Comparison of ENCODE assay signal across 33 cellular contexts in genomic region chr5:112016980-112017379, GRCh38.
"Had no signal": no experiment of that assay in that cellular context is flagged by ENCODE, and none has a peak within 500 bp of the region (broad histone marks: within the 10 kb centered on the region; RNA-seq: fewer than 3 reads in every experiment).

No MANE protein-coding gene starts in this region.

- DNase-seq: activated CD4-positive, alpha-beta memory T cell treated with anti-CD3 and anti-CD28 coated beads for 36 hours; activated CD4-positive, alpha-beta T cell treated with anti-CD3 and anti-CD28 coated beads for 36 hours; activated CD4-positive, alpha-beta T cell treated with anti-CD3 and anti-CD28 coated beads, Interleukin-2, amount 10 ng/mL, durations not matched to agents 24 days and 14 days; activated CD4-positive, CD25-positive, alpha-beta regulatory T cell; activated CD4-positive, CD25-positive, alpha-beta regulatory T cell treated with anti-CD3 and anti-CD28 coated beads, Interleukin-2, amount 50 U/mL, for 72 hours; activated CD8-positive, alpha-beta memory T cell treated with anti-CD3 and anti-CD28 coated beads, Interleukin-2, amount 10 ng/mL, durations not matched to agents 7 days and 5 days; activated CD8-positive, alpha-beta memory T cell treated with anti-CD3 and anti-CD28 coated beads, Interleukin-2, amount 50 U/mL, for 4 hours; activated CD8-positive, alpha-beta T cell treated with anti-CD3 and anti-CD28 coated beads, Interleukin-2, amount 10 ng/mL, durations not matched to agents 7 days and 5 days; activated effector memory CD4-positive, alpha-beta T cell treated with anti-CD3 and anti-CD28 coated beads, Interleukin-2, amount 50 U/mL, for 16 hours; activated naive CD4-positive, alpha-beta T cell treated with anti-CD3 and anti-CD28 coated beads for 36 hours; activated naive CD8-positive, alpha-beta T cell treated with anti-CD3 and anti-CD28 coated beads for 36 hours; activated naive CD8-positive, alpha-beta T cell treated with anti-CD3 and anti-CD28 coated beads, Interleukin-2, amount 50 U/mL, for 24 hours; activated T-cell treated with anti-CD3 and anti-CD28 coated beads, Interleukin-2, amount 50 U/mL, for 1 hour; activated T-cell treated with anti-CD3 and anti-CD28 coated beads, Interleukin-2, amount 50 U/mL, for 48 hours; adrenal gland; amygdala; aorta; body of pancreas; caudate nucleus; cortex of kidney; dermis blood vessel endothelial cell; effector CD4-positive, alpha-beta T cell; effector memory CD8-positive, alpha-beta T cell; erythroblast; esophagus squamous epithelium; foreskin fibroblast; head of caudate nucleus; T-helper 2 cell had no signal

- H3K9me3 ChIP-seq: adrenal gland, body of pancreas, esophagus squamous epithelium had no signal

- H3K27me3 Mint-ChIP-seq: activated CD4-positive, alpha-beta memory T cell treated with anti-CD3 and anti-CD28 coated beads for 36 hours; activated CD4-positive, alpha-beta T cell treated with anti-CD3 and anti-CD28 coated beads for 36 hours; activated CD4-positive, alpha-beta T cell treated with anti-CD3 and anti-CD28 coated beads, Interleukin-2, amount 10 ng/mL, durations not matched to agents 24 days and 14 days; activated CD8-positive, alpha-beta memory T cell treated with anti-CD3 and anti-CD28 coated beads, Interleukin-2, amount 10 ng/mL, durations not matched to agents 7 days and 5 days; activated naive CD4-positive, alpha-beta T cell treated with anti-CD3 and anti-CD28 coated beads, Interleukin-2, amount 50 U/mL, for 24 hours; activated naive CD8-positive, alpha-beta T cell treated with anti-CD3 and anti-CD28 coated beads for 36 hours; effector memory CD8-positive, alpha-beta T cell had no signal

- H3K4me3 ChIP-seq: adrenal gland, body of pancreas, esophagus squamous epithelium had no signal

- H3K9me3 Mint-ChIP-seq: activated CD4-positive, alpha-beta memory T cell treated with anti-CD3 and anti-CD28 coated beads for 36 hours; activated CD4-positive, alpha-beta T cell treated with anti-CD3 and anti-CD28 coated beads, Interleukin-2, amount 10 ng/mL, durations not matched to agents 24 days and 14 days; activated naive CD4-positive, alpha-beta T cell treated with anti-CD3 and anti-CD28 coated beads for 36 hours; activated naive CD4-positive, alpha-beta T cell treated with anti-CD3 and anti-CD28 coated beads, Interleukin-2, amount 50 U/mL, for 24 hours; activated naive CD8-positive, alpha-beta T cell treated with anti-CD3 and anti-CD28 coated beads for 36 hours; activated naive CD8-positive, alpha-beta T cell treated with anti-CD3 and anti-CD28 coated beads, Interleukin-2, amount 50 U/mL, for 24 hours; activated T-helper 1 cell treated with anti-CD3 and anti-CD28 coated beads, Interleukin-12 subunit alpha, Interleukin-12 subunit beta, Interleukin-2, Interleukin-4 antibody, amounts not matched to agents 30 ng/mL and 10 ng/mL and 1 ng/mL, durations not matched to agents 14 hours and 24 hours and 36 hours; activated T-helper 2 cell treated with anti-CD3 and anti-CD28 coated beads, Interferon-gamma antibody, Interleukin-2, Interleukin-4, amounts not matched to agents 10 μg/mL and 5 μg/mL and 100 μg/mL, durations not matched to agents 14 hours and 24 hours and 36 hours; effector memory CD8-positive, alpha-beta T cell had no signal

- H3K36me3 Mint-ChIP-seq: activated CD4-positive, alpha-beta memory T cell treated with anti-CD3 and anti-CD28 coated beads for 36 hours; activated CD8-positive, alpha-beta memory T cell treated with anti-CD3 and anti-CD28 coated beads, Interleukin-2, amount 10 ng/mL, durations not matched to agents 7 days and 5 days; activated naive CD4-positive, alpha-beta T cell treated with anti-CD3 and anti-CD28 coated beads, Interleukin-2, amount 50 U/mL, for 24 hours; activated naive CD8-positive, alpha-beta T cell treated with anti-CD3 and anti-CD28 coated beads for 36 hours had no signal

- FAIRE-seq: colon, frontal cortex had no signal

- H3K27me3 ChIP-seq: adrenal gland, body of pancreas, esophagus squamous epithelium had no signal

- H3K27ac Mint-ChIP-seq: activated CD4-positive, alpha-beta memory T cell treated with anti-CD3 and anti-CD28 coated beads for 36 hours; activated CD4-positive, alpha-beta T cell treated with anti-CD3 and anti-CD28 coated beads for 36 hours; activated CD4-positive, alpha-beta T cell treated with anti-CD3 and anti-CD28 coated beads, Interleukin-2, amount 10 ng/mL, durations not matched to agents 24 days and 14 days; activated CD8-positive, alpha-beta memory T cell treated with anti-CD3 and anti-CD28 coated beads, Interleukin-2, amount 10 ng/mL, durations not matched to agents 7 days and 5 days; activated CD8-positive, alpha-beta T cell treated with anti-CD3 and anti-CD28 coated beads, Interleukin-2, amount 10 ng/mL, durations not matched to agents 7 days and 5 days; activated naive CD4-positive, alpha-beta T cell treated with anti-CD3 and anti-CD28 coated beads for 36 hours; activated naive CD4-positive, alpha-beta T cell treated with anti-CD3 and anti-CD28 coated beads, Interleukin-2, amount 50 U/mL, for 24 hours; activated naive CD8-positive, alpha-beta T cell treated with anti-CD3 and anti-CD28 coated beads for 36 hours; activated naive CD8-positive, alpha-beta T cell treated with anti-CD3 and anti-CD28 coated beads, Interleukin-2, amount 50 U/mL, for 24 hours; activated T-helper 1 cell treated with anti-CD3 and anti-CD28 coated beads, Interleukin-12 subunit alpha, Interleukin-12 subunit beta, Interleukin-2, Interleukin-4 antibody, amounts not matched to agents 30 ng/mL and 10 ng/mL and 1 ng/mL, durations not matched to agents 14 hours and 24 hours and 36 hours; activated T-helper 2 cell treated with anti-CD3 and anti-CD28 coated beads, Interferon-gamma antibody, Interleukin-2, Interleukin-4, amounts not matched to agents 10 μg/mL and 5 μg/mL and 100 μg/mL, durations not matched to agents 14 hours and 24 hours and 36 hours; effector memory CD8-positive, alpha-beta T cell had no signal

- H3K36me3 ChIP-seq: adrenal gland, esophagus squamous epithelium had no signal

- H3K4me1 ChIP-seq: adrenal gland had no signal

- H3K4me1 Mint-ChIP-seq: activated CD4-positive, alpha-beta T cell treated with anti-CD3 and anti-CD28 coated beads for 36 hours; activated CD4-positive, alpha-beta T cell treated with anti-CD3 and anti-CD28 coated beads, Interleukin-2, amount 10 ng/mL, durations not matched to agents 24 days and 14 days; activated CD8-positive, alpha-beta memory T cell treated with anti-CD3 and anti-CD28 coated beads, Interleukin-2, amount 10 ng/mL, durations not matched to agents 7 days and 5 days; activated naive CD4-positive, alpha-beta T cell treated with anti-CD3 and anti-CD28 coated beads, Interleukin-2, amount 50 U/mL, for 24 hours; activated naive CD8-positive, alpha-beta T cell treated with anti-CD3 and anti-CD28 coated beads for 36 hours; activated naive CD8-positive, alpha-beta T cell treated with anti-CD3 and anti-CD28 coated beads, Interleukin-2, amount 50 U/mL, for 24 hours had no signal

- H3K4me3 Mint-ChIP-seq: activated CD4-positive, alpha-beta memory T cell treated with anti-CD3 and anti-CD28 coated beads for 36 hours; activated CD4-positive, alpha-beta T cell treated with anti-CD3 and anti-CD28 coated beads for 36 hours; activated CD4-positive, alpha-beta T cell treated with anti-CD3 and anti-CD28 coated beads, Interleukin-2, amount 10 ng/mL, durations not matched to agents 24 days and 14 days; activated CD8-positive, alpha-beta memory T cell treated with anti-CD3 and anti-CD28 coated beads, Interleukin-2, amount 10 ng/mL, durations not matched to agents 7 days and 5 days; activated CD8-positive, alpha-beta T cell treated with anti-CD3 and anti-CD28 coated beads, Interleukin-2, amount 10 ng/mL, durations not matched to agents 7 days and 5 days; activated naive CD4-positive, alpha-beta T cell treated with anti-CD3 and anti-CD28 coated beads for 36 hours; activated naive CD4-positive, alpha-beta T cell treated with anti-CD3 and anti-CD28 coated beads, Interleukin-2, amount 50 U/mL, for 24 hours; activated naive CD8-positive, alpha-beta T cell treated with anti-CD3 and anti-CD28 coated beads for 36 hours; activated naive CD8-positive, alpha-beta T cell treated with anti-CD3 and anti-CD28 coated beads, Interleukin-2, amount 50 U/mL, for 24 hours; activated T-helper 1 cell treated with anti-CD3 and anti-CD28 coated beads, Interleukin-12 subunit alpha, Interleukin-12 subunit beta, Interleukin-2, Interleukin-4 antibody, amounts not matched to agents 30 ng/mL and 10 ng/mL and 1 ng/mL, durations not matched to agents 14 hours and 24 hours and 36 hours; effector memory CD8-positive, alpha-beta T cell had no signal

- H3K27ac ChIP-seq: adrenal gland, body of pancreas, esophagus squamous epithelium had no signal

- ATAC-seq: activated CD4-positive, alpha-beta T cell treated with anti-CD3 and anti-CD28 coated beads for 36 hours; activated CD8-positive, alpha-beta memory T cell treated with anti-CD3 and anti-CD28 coated beads, Interleukin-2, amount 10 ng/mL, durations not matched to agents 7 days and 5 days; activated CD8-positive, alpha-beta T cell treated with anti-CD3 and anti-CD28 coated beads, Interleukin-2, amount 10 ng/mL, durations not matched to agents 7 days and 5 days; activated naive CD8-positive, alpha-beta T cell treated with anti-CD3 and anti-CD28 coated beads, Interleukin-2, amount 50 U/mL, for 24 hours; body of pancreas; effector memory CD8-positive, alpha-beta T cell had no signal
